In the genomic region with DNA sequence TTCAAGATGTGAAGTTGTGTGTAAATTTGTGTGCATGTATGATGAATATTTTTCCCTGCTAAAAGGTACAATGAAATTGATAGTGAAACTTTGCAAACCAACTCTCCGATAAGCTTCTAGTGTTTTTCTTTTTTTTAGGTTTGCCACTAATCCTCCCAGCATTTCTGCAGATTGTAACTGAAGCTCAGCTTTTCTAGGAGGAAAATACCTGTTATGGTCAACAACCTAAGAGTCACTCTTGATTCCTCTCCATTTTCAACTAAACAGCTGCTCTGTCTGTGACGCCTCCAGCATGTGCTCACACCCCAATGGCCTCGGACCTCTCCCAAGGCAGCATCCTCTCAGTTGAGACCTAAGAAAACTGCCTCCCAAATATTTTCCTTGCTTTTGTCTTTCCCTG, we compare ENCODE assay signal across 23 cellular contexts.
DNase-seq lines count a peak whose midpoint lies in the region; ATAC-seq and TF ChIP-seq lines count a peak whose summit lies in the region.
"Had no signal": no experiment of that assay in that cellular context is flagged by ENCODE, and none has a peak within 500 bp of the region (broad histone marks: within the 10 kb centered on the region; RNA-seq: fewer than 3 reads in every experiment).

No MANE protein-coding gene starts in this region.

- no peak overlapping the region for H3K4me3 ChIP-seq in KMS-11 (IDR thresholded peaks at IDR 0.05; ENCODE audit: insufficient read depth, low read depth, low read length)
- H3K4me3 ChIP-seq in PC-3 (ENCODE audit: low read length): no peak overlapping the region
- H3K4me3 ChIP-seq in mesenchymal stem cell (ENCODE audit: insufficient read depth in 1 of 2, low read depth in 1 of 2, low read length in 2 of 2): no peak overlapping the region
- H3K4me3 ChIP-seq in sigmoid colon: no peak overlapping the region
- no peak overlapping the region for H3K4me3 ChIP-seq in lower lobe of right lung
- no peak overlapping the region for H3K4me3 ChIP-seq in ovary
- H3K4me3 ChIP-seq in left ventricle myocardium inferior: no peak overlapping the region
- H3K4me3 ChIP-seq: GM23338 had no signal

- no peak overlapping the region for H3K23ac ChIP-seq in mesenchymal stem cell (ENCODE audit: low read length in 2 of 2)

- ATAC-seq in PC-3 (no peak), lower lobe of right lung (no peak)
- ATAC-seq: GM23338 had no signal

- POLR2A ChIA-PET in PC-3 (lab: Charles Lee; ENCODE audit: unreplicated experiment): no interaction called here

- CTCF ChIA-PET in PC-3 (lab: Charles Lee): no interaction called here

- H4K20me1 ChIP-seq in KMS-11 (ENCODE audit: insufficient read depth) (no peaks in the 10 kb centered on the region), PC-3 (ENCODE audit: low read length) (no peaks in the 10 kb centered on the region)

- H3K79me2 ChIP-seq in KMS-11 (ENCODE audit: insufficient read depth, low read depth) (no peaks in the 10 kb centered on the region), PC-3 (ENCODE audit: low read length) (no peaks in the 10 kb centered on the region)

- H2AFZ ChIP-seq in KMS-11 (ENCODE audit: low read depth) (peak overlapping the region; percentile 30), PC-3 (ENCODE audit: low read length) (no peak overlapping the region), mesenchymal stem cell (ENCODE audit: low read depth, low read length) (no peak overlapping the region)
- H2AFZ ChIP-seq: GM23338 had no signal

- no peaks in the 10 kb centered on the region for H3K9me3 Mint-ChIP-seq in activated CD4-positive, alpha-beta T cell treated with anti-CD3 and anti-CD28 coated beads, Interleukin-2, amount 10 ng/mL, durations not matched to agents 24 days and 14 days

- H2BK15ac ChIP-seq in mesenchymal stem cell (ENCODE audit: low read depth, poor library complexity, severe bottlenecking): no peak overlapping the region

- TF ChIP-seq CTCF in KMS-11 (conservative IDR thresholded peaks at IDR 0.05; ENCODE audit: low read depth, low read length) (no peak), PC-3 (conservative IDR thresholded peaks at IDR 0.05; ENCODE audit: low read depth, low read length) (no peak), sigmoid colon (IDR thresholded peaks at IDR 0.05) (no peak), lower lobe of right lung (IDR thresholded peaks at IDR 0.05) (no peak), ovary (IDR thresholded peaks at IDR 0.05) (no peak), left ventricle myocardium inferior (IDR thresholded peaks at IDR 0.05; ENCODE audit: borderline replicate concordance) (no peak)

- H3F3A ChIP-seq in PC-3 (ENCODE audit: low read length, unreplicated experiment): no peaks in the 10 kb centered on the region

- H3K36me3 ChIP-seq in KMS-11 (ENCODE audit: insufficient read depth): no peaks in the 10 kb centered on the region
- 0 out of 2 replicates have a peak, but pooled peaks cover 4% of the 10 kb centered on the region for H3K36me3 ChIP-seq in PC-3 (ENCODE audit: low read depth, low read length)
- H3K36me3 ChIP-seq in mesenchymal stem cell (ENCODE audit: control insufficient read depth in 1 of 2, insufficient read depth in 2 of 2, low read depth in 1 of 2, low read length in 2 of 2): no peaks in the 10 kb centered on the region
- no peaks in the 10 kb centered on the region for H3K36me3 ChIP-seq in sigmoid colon
- H3K36me3 ChIP-seq in lower lobe of right lung: no peaks in the 10 kb centered on the region
- H3K36me3 ChIP-seq in ovary: no peaks in the 10 kb centered on the region
- no peaks in the 10 kb centered on the region for H3K36me3 ChIP-seq in left ventricle myocardium inferior

- H3K4me3 Mint-ChIP-seq in activated CD4-positive, alpha-beta T cell treated with anti-CD3 and anti-CD28 coated beads, Interleukin-2, amount 10 ng/mL, durations not matched to agents 24 days and 14 days: no peak overlapping the region
- H3K4me3 Mint-ChIP-seq: CD4-positive, alpha-beta memory T cell; GM23338; H9 had no signal

- no peak overlapping the region for H2BK5ac ChIP-seq in mesenchymal stem cell (ENCODE audit: low read depth, low read length, poor library complexity, severe bottlenecking)

- H3K79me1 ChIP-seq in mesenchymal stem cell (replicated peaks; ENCODE audit: low read length, poor library complexity, severe bottlenecking): peaks cover 2% of the 10 kb centered on the region

- intact Hi-C loops in PC-3 (cut with micrococcal nuclease) (no loop called here), sigmoid colon (cut with DNase I) (no loop called here), lower lobe of right lung (cut with DNase I) (no loop called here), ovary (cut with DNase I) (no loop called here), left ventricle myocardium inferior (cut with micrococcal nuclease) (no loop called here)
- intact Hi-C loops in activated CD4-positive, alpha-beta T cell treated with anti-CD3 and anti-CD28 coated beads, Interleukin-2, amount 10 ng/mL, durations not matched to agents 24 days and 14 days (cut with micrococcal nuclease): no loop called here

- H2BK12ac ChIP-seq in mesenchymal stem cell (ENCODE audit: low read length in 2 of 2): no peak overlapping the region

- H3K4me1 Mint-ChIP-seq in activated CD4-positive, alpha-beta T cell treated with anti-CD3 and anti-CD28 coated beads, Interleukin-2, amount 10 ng/mL, durations not matched to agents 24 days and 14 days: no peaks in the 10 kb centered on the region
- H3K4me1 Mint-ChIP-seq: CD4-positive, alpha-beta memory T cell had no signal

- no peak overlapping the region for H4K91ac ChIP-seq in mesenchymal stem cell (ENCODE audit: low read length)

- no peaks in the 10 kb centered on the region for H3K27me3 Mint-ChIP-seq in activated CD4-positive, alpha-beta T cell treated with anti-CD3 and anti-CD28 coated beads, Interleukin-2, amount 10 ng/mL, durations not matched to agents 24 days and 14 days
- H3K27me3 Mint-ChIP-seq: CD4-positive, alpha-beta memory T cell had no signal

- H3K4me1 ChIP-seq in KMS-11 (ENCODE audit: low read depth, poor library complexity, severe bottlenecking) (peaks cover 6% of the 10 kb centered on the region), PC-3 (ENCODE audit: insufficient read depth, low read length) (peaks cover 44% of the 10 kb centered on the region), mesenchymal stem cell (ENCODE audit: control insufficient read depth, insufficient read depth, low read depth, low read length) (no peaks in the 10 kb centered on the region), sigmoid colon (peaks cover 0 to 51% (median 38%) of the 10 kb centered on the region in 4 donors), lower lobe of right lung (no peaks in the 10 kb centered on the region), ovary (ENCODE audit: insufficient read depth) (no peaks in the 10 kb centered on the region), left ventricle myocardium inferior (no peaks in the 10 kb centered on the region)

- peak overlapping the region; percentile 24; the same call in 1 of the 2 replicates for H3K27ac ChIP-seq in KMS-11
- peak overlapping the region; percentile 57 for H3K27ac ChIP-seq in PC-3 (ENCODE audit: low read length)
- H3K27ac ChIP-seq in mesenchymal stem cell (ENCODE audit: low read length, poor library complexity, severe bottlenecking): no peak overlapping the region
- H3K27ac ChIP-seq in sigmoid colon: peak overlapping the region in 3 of 4 donors; percentile 24 to 87 (median 81)
- no peak overlapping the region for H3K27ac ChIP-seq in lower lobe of right lung
- H3K27ac ChIP-seq in ovary: no peak overlapping the region
- H3K27ac ChIP-seq in left ventricle myocardium inferior (replicated peaks): no peak overlapping the region
- H3K27ac ChIP-seq: HL-60 had no signal

- peak overlapping the region; percentile 21; the same call in 1 of the 2 replicates for H3K4me2 ChIP-seq in KMS-11
- H3K4me2 ChIP-seq in PC-3 (ENCODE audit: low read length): no peak overlapping the region
- H3K4me2 ChIP-seq in mesenchymal stem cell (ENCODE audit: low read length, poor library complexity, severe bottlenecking): no peak overlapping the region
- H3K4me2 ChIP-seq: GM23338, SK-N-SH had no signal

- H3K9me2 ChIP-seq in PC-3 (replicated peaks; ENCODE audit: low read length): no peaks in the 10 kb centered on the region
- H3K9me2 ChIP-seq: SK-N-SH had no signal

- H3K27me3 ChIP-seq in KMS-11 (ENCODE audit: insufficient read depth, low read depth): no peaks in the 10 kb centered on the region
- H3K27me3 ChIP-seq in PC-3 (ENCODE audit: low read length): no peaks in the 10 kb centered on the region
- no peaks in the 10 kb centered on the region for H3K27me3 ChIP-seq in mesenchymal stem cell (ENCODE audit: control insufficient read depth in 1 of 2, insufficient read depth in 1 of 2, low read length in 2 of 2)
- no peaks in the 10 kb centered on the region for H3K27me3 ChIP-seq in sigmoid colon
- H3K27me3 ChIP-seq in lower lobe of right lung (ENCODE audit: low read depth): no peaks in the 10 kb centered on the region
- no peaks in the 10 kb centered on the region for H3K27me3 ChIP-seq in ovary
- peaks cover 51% of the 10 kb centered on the region for H3K27me3 ChIP-seq in left ventricle myocardium inferior (ENCODE audit: low read depth)

- H3K18ac ChIP-seq in mesenchymal stem cell (ENCODE audit: low read depth in 1 of 2, low read length in 2 of 2): no peak overlapping the region

- H4K8ac ChIP-seq in mesenchymal stem cell (ENCODE audit: low read length): no peak overlapping the region

- no peak overlapping the region for H3K27ac Mint-ChIP-seq in activated CD4-positive, alpha-beta T cell treated with anti-CD3 and anti-CD28 coated beads, Interleukin-2, amount 10 ng/mL, durations not matched to agents 24 days and 14 days
- H3K27ac Mint-ChIP-seq: CD4-positive, alpha-beta memory T cell; GM23338; H9 had no signal

- peak overlapping the region; percentile 7 for H2AK5ac ChIP-seq in mesenchymal stem cell (ENCODE audit: low read length, severe bottlenecking)

- no peak overlapping the region for H3K14ac ChIP-seq in mesenchymal stem cell (ENCODE audit: low read length in 2 of 2)

- H3K9me3 ChIP-seq in PC-3 (ENCODE audit: low read length) (no peaks in the 10 kb centered on the region), mesenchymal stem cell (ENCODE audit: control insufficient read depth, low read length) (no peaks in the 10 kb centered on the region), sigmoid colon (no peaks in the 10 kb centered on the region), lower lobe of right lung (no peaks in the 10 kb centered on the region), ovary (no peaks in the 10 kb centered on the region), left ventricle myocardium inferior (replicated peaks) (no peaks in the 10 kb centered on the region)
- H3K9me3 ChIP-seq: SK-N-SH had no signal

- TF ChIP-seq EP300 in sigmoid colon (IDR thresholded peaks at IDR 0.05) (no peak), ovary (IDR thresholded peaks at IDR 0.05) (no peak)

- BruUV-seq in PC-3 (replicated peaks; lab: Mats Ljungman, UMichigan): no TSS peak

- 93% methylated on average over 3 of the region's 3 CpGs for WGBS in mesenchymal stem cell
- WGBS in sigmoid colon, 2 donors: 93 to 94% methylated on average over 3 of the region's 3 CpGs
- WGBS in ovary, 3 donors: 74 to 89% (median 76%) methylated on average over 3 of the region's 3 CpGs

- H3K4ac ChIP-seq in mesenchymal stem cell (ENCODE audit: low read depth in 1 of 2, low read length in 2 of 2): no peak overlapping the region

- no peaks in the 10 kb centered on the region for H3K36me3 Mint-ChIP-seq in activated CD4-positive, alpha-beta T cell treated with anti-CD3 and anti-CD28 coated beads, Interleukin-2, amount 10 ng/mL, durations not matched to agents 24 days and 14 days (ENCODE audit: low read depth)
- H3K36me3 Mint-ChIP-seq: CD4-positive, alpha-beta memory T cell had no signal

- no peak for TF ChIP-seq POLR2A in sigmoid colon (IDR thresholded peaks at IDR 0.05)
- TF ChIP-seq POLR2A in ovary (IDR thresholded peaks at IDR 0.05): no peak

- H2BK120ac ChIP-seq in mesenchymal stem cell (ENCODE audit: low read depth, low read length): no peak overlapping the region

- DNase-seq in PC-3 (no peak), mesenchymal stem cell (no peak), sigmoid colon (no peak), lower lobe of right lung (no peak), ovary (no peak), left ventricle myocardium inferior (no peak)
- DNase-seq in activated CD4-positive, alpha-beta T cell treated with anti-CD3 and anti-CD28 coated beads, Interleukin-2, amount 10 ng/mL, durations not matched to agents 24 days and 14 days: no peak
- DNase-seq: C1 segment of cervical spinal cord; CD4-positive, alpha-beta memory T cell; COR-L47; DMS53; H9; Karpas-422; NCI-H1092 treated with DMSO at 0.1 percent for 48 hours; NCI-H1436; NCI-H187; NCI-H2081 treated with DMSO at 0.1 percent for 48 hours; NCI-H524 treated with DMSO at 0.1 percent for 48 hours; NCI-H774; SK-N-SH had no signal

- H3K9ac ChIP-seq in KMS-11 (no peak overlapping the region), PC-3 (ENCODE audit: low read length) (no peak overlapping the region), mesenchymal stem cell (ENCODE audit: low read length) (no peak overlapping the region)

Comparison
In these comparisons a context has a peak if more than half of its experiments do, and no peak if none do; other contexts are left out.
1. H3K27ac ChIP-seq: peak in KMS-11 (single experiment), PC-3 (single experiment) and sigmoid colon (3 of 4); none in mesenchymal stem cell (single experiment), lower lobe of right lung (single experiment), ovary (0 of 2) and left ventricle myocardium inferior (single experiment).